Comparison of ENCODE assay signal across 1 cellular context in the genomic region with DNA sequence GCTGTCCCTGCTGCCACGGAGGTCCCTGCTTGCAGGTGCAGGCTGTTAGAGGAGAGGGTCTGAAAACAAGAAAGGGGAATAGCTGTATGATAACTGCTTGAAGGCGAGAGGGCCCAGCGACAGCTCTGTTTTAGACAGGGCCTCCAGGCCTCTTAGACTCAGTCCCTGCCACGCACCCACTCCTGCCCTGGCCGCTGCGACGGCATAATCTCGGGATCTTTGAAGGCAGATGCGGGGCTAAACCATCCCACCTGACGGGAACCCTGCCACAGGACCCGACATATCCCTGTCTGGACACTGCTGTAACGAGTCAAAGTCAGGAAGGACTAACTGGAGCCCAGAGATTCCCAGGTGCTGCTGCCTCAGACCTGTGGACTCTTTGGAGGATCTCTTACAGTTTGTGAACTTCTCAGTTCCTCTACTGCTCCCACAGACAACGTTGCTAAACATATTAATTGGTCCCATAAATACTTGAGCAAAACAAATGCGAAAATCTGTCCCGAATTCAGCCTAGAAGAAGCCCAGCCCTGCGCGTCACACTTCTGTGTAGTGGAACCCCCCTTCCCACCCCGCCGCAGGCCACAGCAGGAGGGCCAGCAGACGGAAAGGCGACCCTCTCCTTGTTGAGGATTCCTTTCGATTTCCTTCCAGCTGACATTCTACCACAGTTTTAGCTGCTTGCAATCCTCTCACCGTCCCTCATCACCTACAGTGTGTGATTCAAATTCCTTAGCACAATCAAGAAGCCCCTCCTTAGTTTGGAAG.
A peak's percentile ranks its signal among the peaks of the same experiment; 100 is the strongest.
TF ChIP-seq lines count a peak whose summit lies in the region.

No MANE protein-coding gene starts in this region.

TF ChIP-seq in HepG2, 621 proteins besides CTCF, POLR2A, EP300 and RAD21 (continues in another document):
- TF ChIP-seq KLF9 (CRISPR knock-in tag; IDR thresholded peaks at IDR 0.05; ENCODE audit: low read depth), result no peak
- 0 out of 2 replicates have a peak, but pooled peaks have one; percentile 27 for TF ChIP-seq SALL1 (CRISPR knock-in tag; IDR thresholded peaks at IDR 0.05)
- no peak for TF ChIP-seq PCBP2 (optimal IDR thresholded peaks at IDR 0.05; ENCODE audit: low read depth, low read length, poor library complexity, severe bottlenecking)
- TF ChIP-seq ZFAT (CRISPR knock-in tag; conservative IDR thresholded peaks at IDR 0.05), result no peak
- no peak for TF ChIP-seq LCORL (IDR thresholded peaks at IDR 0.05)
- TF ChIP-seq LCORL (CRISPR knock-in tag; IDR thresholded peaks at IDR 0.05), result 0 out of 2 replicates have a peak, but pooled peaks have one; percentile 13
- TF ChIP-seq NR0B2 (CRISPR knock-in tag; IDR thresholded peaks at IDR 0.05), result no peak
- peak; percentile 8 for TF ChIP-seq SKI (IDR thresholded peaks at IDR 0.05; ENCODE audit: partially characterized antibody)
- 0 out of 2 replicates have a peak, but pooled peaks have one; percentile 45 for TF ChIP-seq THAP7 (CRISPR knock-in tag; IDR thresholded peaks at IDR 0.05)
- no peak for TF ChIP-seq ZNF713 (CRISPR knock-in tag; IDR thresholded peaks at IDR 0.05)
- TF ChIP-seq TAF15 (IDR thresholded peaks at IDR 0.05; ENCODE audit: low read depth, low read length, poor library complexity, severe bottlenecking), result no peak
- no peak for TF ChIP-seq ZNF30 (CRISPR knock-in tag; IDR thresholded peaks at IDR 0.05)
- 0 out of 2 replicates have a peak, but pooled peaks have one; percentile 43 for TF ChIP-seq CHCHD3 (CRISPR knock-in tag; IDR thresholded peaks at IDR 0.05)
- TF ChIP-seq ZNF557 (CRISPR knock-in tag; IDR thresholded peaks at IDR 0.05), result no peak
- TF ChIP-seq RAD51 (IDR thresholded peaks at IDR 0.05; ENCODE audit: borderline replicate concordance), result no peak
- TF ChIP-seq XRCC5 (optimal IDR thresholded peaks at IDR 0.05; ENCODE audit: low read length), result peak; percentile 0
- TF ChIP-seq, protein P1, sequence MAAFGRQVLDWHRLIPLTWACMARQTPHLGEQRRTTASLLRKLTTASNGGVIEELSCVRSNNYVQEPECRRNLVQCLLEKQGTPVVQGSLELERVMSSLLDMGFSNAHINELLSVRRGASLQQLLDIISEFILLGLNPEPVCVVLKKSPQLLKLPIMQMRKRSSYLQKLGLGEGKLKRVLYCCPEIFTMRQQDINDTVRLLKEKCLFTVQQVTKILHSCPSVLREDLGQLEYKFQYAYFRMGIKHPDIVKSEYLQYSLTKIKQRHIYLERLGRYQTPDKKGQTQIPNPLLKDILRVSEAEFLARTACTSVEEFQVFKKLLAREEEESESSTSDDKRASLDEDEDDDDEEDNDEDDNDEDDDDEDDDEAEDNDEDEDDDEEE (CRISPR knock-in tag; IDR thresholded peaks at IDR 0.05), result 0 out of 2 replicates have a peak, but pooled peaks have one; percentile 35
- TF ChIP-seq, protein P2, sequence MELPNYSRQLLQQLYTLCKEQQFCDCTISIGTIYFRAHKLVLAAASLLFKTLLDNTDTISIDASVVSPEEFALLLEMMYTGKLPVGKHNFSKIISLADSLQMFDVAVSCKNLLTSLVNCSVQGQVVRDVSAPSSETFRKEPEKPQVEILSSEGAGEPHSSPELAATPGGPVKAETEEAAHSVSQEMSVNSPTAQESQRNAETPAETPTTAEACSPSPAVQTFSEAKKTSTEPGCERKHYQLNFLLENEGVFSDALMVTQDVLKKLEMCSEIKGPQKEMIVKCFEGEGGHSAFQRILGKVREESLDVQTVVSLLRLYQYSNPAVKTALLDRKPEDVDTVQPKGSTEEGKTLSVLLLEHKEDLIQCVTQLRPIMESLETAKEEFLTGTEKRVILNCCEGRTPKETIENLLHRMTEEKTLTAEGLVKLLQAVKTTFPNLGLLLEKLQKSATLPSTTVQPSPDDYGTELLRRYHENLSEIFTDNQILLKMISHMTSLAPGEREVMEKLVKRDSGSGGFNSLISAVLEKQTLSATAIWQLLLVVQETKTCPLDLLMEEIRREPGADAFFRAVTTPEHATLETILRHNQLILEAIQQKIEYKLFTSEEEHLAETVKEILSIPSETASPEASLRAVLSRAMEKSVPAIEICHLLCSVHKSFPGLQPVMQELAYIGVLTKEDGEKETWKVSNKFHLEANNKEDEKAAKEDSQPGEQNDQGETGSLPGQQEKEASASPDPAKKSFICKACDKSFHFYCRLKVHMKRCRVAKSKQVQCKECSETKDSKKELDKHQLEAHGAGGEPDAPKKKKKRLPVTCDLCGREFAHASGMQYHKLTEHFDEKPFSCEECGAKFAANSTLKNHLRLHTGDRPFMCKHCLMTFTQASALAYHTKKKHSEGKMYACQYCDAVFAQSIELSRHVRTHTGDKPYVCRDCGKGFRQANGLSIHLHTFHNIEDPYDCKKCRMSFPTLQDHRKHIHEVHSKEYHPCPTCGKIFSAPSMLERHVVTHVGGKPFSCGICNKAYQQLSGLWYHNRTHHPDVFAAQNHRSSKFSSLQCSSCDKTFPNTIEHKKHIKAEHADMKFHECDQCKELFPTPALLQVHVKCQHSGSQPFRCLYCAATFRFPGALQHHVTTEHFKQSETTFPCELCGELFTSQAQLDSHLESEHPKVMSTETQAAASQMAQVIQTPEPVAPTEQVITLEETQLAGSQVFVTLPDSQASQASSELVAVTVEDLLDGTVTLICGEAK (IDR thresholded peaks at IDR 0.05), result no peak
- TF ChIP-seq, protein P2 (CRISPR knock-in tag; IDR thresholded peaks at IDR 0.05), result no peak
- TF ChIP-seq ZNF207 (IDR thresholded peaks at IDR 0.05; ENCODE audit: borderline replicate concordance), result no peak
- TF ChIP-seq, protein P3, sequence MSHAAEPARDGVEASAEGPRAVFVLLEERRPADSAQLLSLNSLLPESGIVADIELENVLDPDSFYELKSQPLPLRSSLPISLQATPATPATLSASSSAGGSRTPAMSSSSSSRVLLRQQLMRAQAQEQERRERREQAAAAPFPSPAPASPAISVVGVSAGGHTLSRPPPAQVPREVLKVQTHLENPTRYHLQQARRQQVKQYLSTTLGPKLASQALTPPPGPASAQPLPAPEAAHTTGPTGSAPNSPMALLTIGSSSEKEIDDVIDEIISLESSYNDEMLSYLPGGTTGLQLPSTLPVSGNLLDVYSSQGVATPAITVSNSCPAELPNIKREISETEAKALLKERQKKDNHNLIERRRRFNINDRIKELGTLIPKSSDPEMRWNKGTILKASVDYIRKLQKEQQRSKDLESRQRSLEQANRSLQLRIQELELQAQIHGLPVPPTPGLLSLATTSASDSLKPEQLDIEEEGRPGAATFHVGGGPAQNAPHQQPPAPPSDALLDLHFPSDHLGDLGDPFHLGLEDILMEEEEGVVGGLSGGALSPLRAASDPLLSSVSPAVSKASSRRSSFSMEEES (CRISPR knock-in tag; IDR thresholded peaks at IDR 0.05), result 0 out of 2 replicates have a peak, but pooled peaks have one; percentile 4
- 0 out of 2 replicates have a peak, but pooled peaks have one; percentile 66 for TF ChIP-seq ZNF441 (CRISPR knock-in tag; IDR thresholded peaks at IDR 0.05; ENCODE audit: borderline replicate concordance)
- TF ChIP-seq DMAP1 (CRISPR knock-in tag; IDR thresholded peaks at IDR 0.05), result 0 out of 2 replicates have a peak, but pooled peaks have one; percentile 6
- TF ChIP-seq, protein P4, sequence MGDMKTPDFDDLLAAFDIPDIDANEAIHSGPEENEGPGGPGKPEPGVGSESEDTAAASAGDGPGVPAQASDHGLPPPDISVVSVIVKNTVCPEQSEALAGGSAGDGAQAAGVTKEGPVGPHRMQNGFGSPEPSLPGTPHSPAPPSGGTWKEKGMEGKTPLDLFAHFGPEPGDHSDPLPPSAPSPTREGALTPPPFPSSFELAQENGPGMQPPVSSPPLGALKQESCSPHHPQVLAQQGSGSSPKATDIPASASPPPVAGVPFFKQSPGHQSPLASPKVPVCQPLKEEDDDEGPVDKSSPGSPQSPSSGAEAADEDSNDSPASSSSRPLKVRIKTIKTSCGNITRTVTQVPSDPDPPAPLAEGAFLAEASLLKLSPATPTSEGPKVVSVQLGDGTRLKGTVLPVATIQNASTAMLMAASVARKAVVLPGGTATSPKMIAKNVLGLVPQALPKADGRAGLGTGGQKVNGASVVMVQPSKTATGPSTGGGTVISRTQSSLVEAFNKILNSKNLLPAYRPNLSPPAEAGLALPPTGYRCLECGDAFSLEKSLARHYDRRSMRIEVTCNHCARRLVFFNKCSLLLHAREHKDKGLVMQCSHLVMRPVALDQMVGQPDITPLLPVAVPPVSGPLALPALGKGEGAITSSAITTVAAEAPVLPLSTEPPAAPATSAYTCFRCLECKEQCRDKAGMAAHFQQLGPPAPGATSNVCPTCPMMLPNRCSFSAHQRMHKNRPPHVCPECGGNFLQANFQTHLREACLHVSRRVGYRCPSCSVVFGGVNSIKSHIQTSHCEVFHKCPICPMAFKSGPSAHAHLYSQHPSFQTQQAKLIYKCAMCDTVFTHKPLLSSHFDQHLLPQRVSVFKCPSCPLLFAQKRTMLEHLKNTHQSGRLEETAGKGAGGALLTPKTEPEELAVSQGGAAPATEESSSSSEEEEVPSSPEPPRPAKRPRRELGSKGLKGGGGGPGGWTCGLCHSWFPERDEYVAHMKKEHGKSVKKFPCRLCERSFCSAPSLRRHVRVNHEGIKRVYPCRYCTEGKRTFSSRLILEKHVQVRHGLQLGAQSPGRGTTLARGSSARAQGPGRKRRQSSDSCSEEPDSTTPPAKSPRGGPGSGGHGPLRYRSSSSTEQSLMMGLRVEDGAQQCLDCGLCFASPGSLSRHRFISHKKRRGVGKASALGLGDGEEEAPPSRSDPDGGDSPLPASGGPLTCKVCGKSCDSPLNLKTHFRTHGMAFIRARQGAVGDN (CRISPR knock-in tag; IDR thresholded peaks at IDR 0.05), result peak; percentile 8; the same call in 1 of the 2 replicates
- TF ChIP-seq ZBTB38 (CRISPR knock-in tag; IDR thresholded peaks at IDR 0.05), result 0 out of 2 replicates have a peak, but pooled peaks have one; percentile 7
